ENCODE assay signal across 1 cellular context in the genomic region with DNA sequence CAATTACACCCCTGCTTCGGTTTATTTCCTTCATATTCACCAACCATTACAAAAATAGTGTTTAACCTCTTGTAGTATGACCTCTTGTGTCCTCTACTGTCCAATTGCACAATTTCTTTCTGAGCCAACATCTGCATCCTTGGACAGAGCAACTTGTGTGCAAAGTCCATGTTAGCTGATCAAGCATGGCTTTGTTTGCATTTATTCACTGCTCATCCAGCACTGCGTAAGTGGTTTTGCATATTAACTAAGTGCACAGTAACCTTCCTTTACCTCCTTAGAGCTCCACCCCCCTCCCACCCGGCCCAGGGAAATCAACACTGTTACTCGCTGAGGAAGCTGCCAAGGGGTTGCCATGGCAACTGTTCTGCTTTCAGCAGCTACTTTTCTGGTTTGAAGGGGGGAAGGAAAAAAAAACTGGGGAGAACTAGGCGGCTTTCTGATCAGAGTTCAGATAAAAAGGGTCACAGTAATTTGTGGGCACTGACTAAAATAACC.
TF ChIP-seq lines count a peak whose summit lies in the region.

No MANE protein-coding gene starts in this region.

TF ChIP-seq in HepG2, 621 proteins besides CTCF, POLR2A, EP300 and RAD21 (continued from another document and continues in another):
- TF ChIP-seq ZNF609 (CRISPR knock-in tag; IDR thresholded peaks at IDR 0.05; ENCODE audit: borderline replicate concordance) = no peak
- no peak for TF ChIP-seq ZFP90 (CRISPR knock-in tag; IDR thresholded peaks at IDR 0.05; ENCODE audit: borderline replicate concordance)
- TF ChIP-seq ZNF780A (CRISPR knock-in tag; IDR thresholded peaks at IDR 0.05) = no peak
- no peak for TF ChIP-seq SNAI1 (CRISPR knock-in tag; IDR thresholded peaks at IDR 0.05; ENCODE audit: borderline replicate concordance)
- no peak for TF ChIP-seq MZF1 (CRISPR knock-in tag; IDR thresholded peaks at IDR 0.05; ENCODE audit: borderline replicate concordance)
- no peak for TF ChIP-seq ZFP37 (CRISPR knock-in tag; IDR thresholded peaks at IDR 0.05; ENCODE audit: borderline replicate concordance)
- TF ChIP-seq ZNF468 (CRISPR knock-in tag; IDR thresholded peaks at IDR 0.05) = no peak
- TF ChIP-seq MYC (CRISPR knock-in tag; IDR thresholded peaks at IDR 0.05; ENCODE audit: borderline replicate concordance) = no peak
- TF ChIP-seq ZKSCAN5 (CRISPR knock-in tag; IDR thresholded peaks at IDR 0.05) = no peak
- TF ChIP-seq IRF2 (CRISPR knock-in tag; IDR thresholded peaks at IDR 0.05) = peak; percentile 58; the same call in 1 of the 2 replicates
- TF ChIP-seq, protein P1, sequence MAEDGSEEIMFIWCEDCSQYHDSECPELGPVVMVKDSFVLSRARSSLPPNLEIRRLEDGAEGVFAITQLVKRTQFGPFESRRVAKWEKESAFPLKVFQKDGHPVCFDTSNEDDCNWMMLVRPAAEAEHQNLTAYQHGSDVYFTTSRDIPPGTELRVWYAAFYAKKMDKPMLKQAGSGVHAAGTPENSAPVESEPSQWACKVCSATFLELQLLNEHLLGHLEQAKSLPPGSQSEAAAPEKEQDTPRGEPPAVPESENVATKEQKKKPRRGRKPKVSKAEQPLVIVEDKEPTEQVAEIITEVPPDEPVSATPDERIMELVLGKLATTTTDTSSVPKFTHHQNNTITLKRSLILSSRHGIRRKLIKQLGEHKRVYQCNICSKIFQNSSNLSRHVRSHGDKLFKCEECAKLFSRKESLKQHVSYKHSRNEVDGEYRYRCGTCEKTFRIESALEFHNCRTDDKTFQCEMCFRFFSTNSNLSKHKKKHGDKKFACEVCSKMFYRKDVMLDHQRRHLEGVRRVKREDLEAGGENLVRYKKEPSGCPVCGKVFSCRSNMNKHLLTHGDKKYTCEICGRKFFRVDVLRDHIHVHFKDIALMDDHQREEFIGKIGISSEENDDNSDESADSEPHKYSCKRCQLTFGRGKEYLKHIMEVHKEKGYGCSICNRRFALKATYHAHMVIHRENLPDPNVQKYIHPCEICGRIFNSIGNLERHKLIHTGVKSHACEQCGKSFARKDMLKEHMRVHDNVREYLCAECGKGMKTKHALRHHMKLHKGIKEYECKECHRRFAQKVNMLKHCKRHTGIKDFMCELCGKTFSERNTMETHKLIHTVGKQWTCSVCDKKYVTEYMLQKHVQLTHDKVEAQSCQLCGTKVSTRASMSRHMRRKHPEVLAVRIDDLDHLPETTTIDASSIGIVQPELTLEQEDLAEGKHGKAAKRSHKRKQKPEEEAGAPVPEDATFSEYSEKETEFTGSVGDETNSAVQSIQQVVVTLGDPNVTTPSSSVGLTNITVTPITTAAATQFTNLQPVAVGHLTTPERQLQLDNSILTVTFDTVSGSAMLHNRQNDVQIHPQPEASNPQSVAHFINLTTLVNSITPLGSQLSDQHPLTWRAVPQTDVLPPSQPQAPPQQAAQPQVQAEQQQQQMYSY (CRISPR knock-in tag; IDR thresholded peaks at IDR 0.05) = no peak
- TF ChIP-seq DMAP1 (CRISPR knock-in tag; IDR thresholded peaks at IDR 0.05) = peak; percentile 39; the same call in 1 of the 2 replicates
- TF ChIP-seq, protein P2, sequence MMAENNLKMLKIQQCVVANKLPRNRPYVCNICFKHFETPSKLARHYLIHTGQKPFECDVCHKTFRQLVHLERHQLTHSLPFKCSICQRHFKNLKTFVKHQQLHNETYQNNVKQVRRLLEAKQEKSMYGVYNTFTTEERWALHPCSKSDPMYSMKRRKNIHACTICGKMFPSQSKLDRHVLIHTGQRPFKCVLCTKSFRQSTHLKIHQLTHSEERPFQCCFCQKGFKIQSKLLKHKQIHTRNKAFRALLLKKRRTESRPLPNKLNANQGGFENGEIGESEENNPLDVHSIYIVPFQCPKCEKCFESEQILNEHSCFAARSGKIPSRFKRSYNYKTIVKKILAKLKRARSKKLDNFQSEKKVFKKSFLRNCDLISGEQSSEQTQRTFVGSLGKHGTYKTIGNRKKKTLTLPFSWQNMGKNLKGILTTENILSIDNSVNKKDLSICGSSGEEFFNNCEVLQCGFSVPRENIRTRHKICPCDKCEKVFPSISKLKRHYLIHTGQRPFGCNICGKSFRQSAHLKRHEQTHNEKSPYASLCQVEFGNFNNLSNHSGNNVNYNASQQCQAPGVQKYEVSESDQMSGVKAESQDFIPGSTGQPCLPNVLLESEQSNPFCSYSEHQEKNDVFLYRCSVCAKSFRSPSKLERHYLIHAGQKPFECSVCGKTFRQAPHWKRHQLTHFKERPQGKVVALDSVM (CRISPR knock-in tag; IDR thresholded peaks at IDR 0.05) = no peak
- no peak for TF ChIP-seq ZNF577 (CRISPR knock-in tag; IDR thresholded peaks at IDR 0.05; ENCODE audit: borderline replicate concordance, low read depth)
- TF ChIP-seq PAWR (CRISPR knock-in tag; IDR thresholded peaks at IDR 0.05; ENCODE audit: borderline replicate concordance) = no peak
- 0 out of 2 replicates have a peak, but pooled peaks have one; percentile 16 for TF ChIP-seq ATF1 (CRISPR knock-in tag; IDR thresholded peaks at IDR 0.05)
- no peak for TF ChIP-seq TBP (CRISPR knock-in tag; IDR thresholded peaks at IDR 0.05)
- TF ChIP-seq TAF1 (CRISPR knock-in tag; IDR thresholded peaks at IDR 0.05) = no peak
- TF ChIP-seq RBAK (CRISPR knock-in tag; IDR thresholded peaks at IDR 0.05) = no peak
- TF ChIP-seq LCORL (IDR thresholded peaks at IDR 0.05) = no peak
- 0 out of 2 replicates have a peak, but pooled peaks have one; percentile 48 for TF ChIP-seq LCORL (CRISPR knock-in tag; IDR thresholded peaks at IDR 0.05)
- peak; percentile 74; the same call in 1 of the 2 replicates for TF ChIP-seq CBX5 (CRISPR knock-in tag; IDR thresholded peaks at IDR 0.05; ENCODE audit: borderline replicate concordance)
- no peak for TF ChIP-seq EEA1 (CRISPR knock-in tag; IDR thresholded peaks at IDR 0.05; ENCODE audit: borderline replicate concordance)
- 0 out of 2 replicates have a peak, but pooled peaks have one; percentile 26 for TF ChIP-seq NKX3-1 (CRISPR knock-in tag; IDR thresholded peaks at IDR 0.05)
- no peak for TF ChIP-seq MATR3 (CRISPR knock-in tag; IDR thresholded peaks at IDR 0.05)
- TF ChIP-seq SMARCE1 (IDR thresholded peaks at IDR 0.05; ENCODE audit: borderline replicate concordance) = no peak
- TF ChIP-seq ZNF276 (CRISPR knock-in tag; IDR thresholded peaks at IDR 0.05; ENCODE audit: low read depth) = no peak
- peak; percentile 79; the same call in 1 of the 2 replicates for TF ChIP-seq SALL1 (CRISPR knock-in tag; IDR thresholded peaks at IDR 0.05)
- TF ChIP-seq ZNF563 (CRISPR knock-in tag; IDR thresholded peaks at IDR 0.05) = no peak
- 0 out of 2 replicates have a peak, but pooled peaks have one; percentile 18 for TF ChIP-seq ZNF205 (CRISPR knock-in tag; IDR thresholded peaks at IDR 0.05)
- TF ChIP-seq FOXJ3 (CRISPR knock-in tag; IDR thresholded peaks at IDR 0.05; ENCODE audit: borderline replicate concordance) = peak; percentile 74; the same call in 1 of the 2 replicates
- peak; percentile 90 for TF ChIP-seq FOXA3 (CRISPR knock-in tag; IDR thresholded peaks at IDR 0.05)
- TF ChIP-seq ZNF318 (CRISPR knock-in tag; IDR thresholded peaks at IDR 0.05) = no peak
- no peak for TF ChIP-seq SNRNP70 (IDR thresholded peaks at IDR 0.05; ENCODE audit: low read depth, low read length)
- TF ChIP-seq CAMTA2 (CRISPR knock-in tag; IDR thresholded peaks at IDR 0.05; ENCODE audit: borderline replicate concordance) = no peak
- peak; percentile 92 for TF ChIP-seq NCOR1 (IDR thresholded peaks at IDR 0.05; ENCODE audit: borderline replicate concordance, low read length)
- no peak for TF ChIP-seq ZNF564 (CRISPR knock-in tag; IDR thresholded peaks at IDR 0.05)
